Comparison of ENCODE assay signal across 28 cellular contexts in the genomic region with DNA sequence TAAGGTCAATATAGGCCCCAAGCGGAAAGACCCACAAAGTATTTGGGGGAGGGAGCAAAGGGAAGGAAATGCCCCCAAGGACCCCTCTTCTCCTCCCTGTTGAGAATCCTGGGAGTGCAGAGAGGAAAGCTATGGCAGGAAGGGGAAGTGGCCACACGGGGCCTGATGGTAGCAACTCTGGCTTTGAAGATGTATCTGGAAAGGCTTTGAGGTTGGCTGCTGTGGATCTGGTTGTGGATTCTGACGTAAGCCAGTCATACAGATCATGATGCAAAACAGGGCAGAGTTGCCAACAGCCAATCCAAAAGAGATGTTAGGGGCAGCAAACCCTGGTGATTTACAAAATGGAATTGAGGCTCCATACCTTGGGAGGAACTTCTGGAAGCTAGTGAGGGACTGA.
A peak's percentile ranks its signal among the peaks of the same experiment; 100 is the strongest.
DNase-seq lines count a peak whose midpoint lies in the region; ATAC-seq and TF ChIP-seq lines count a peak whose summit lies in the region.
"Had no signal": no experiment of that assay in that cellular context is flagged by ENCODE, and none has a peak within 500 bp of the region (broad histone marks: within the 10 kb centered on the region; RNA-seq: fewer than 3 reads in every experiment).

No MANE protein-coding gene starts in this region.

- H4K20me1 ChIP-seq in IMR-90 (ENCODE audit: insufficient read depth, low read length) (no peaks in the 10 kb centered on the region), smooth muscle cell (ENCODE audit: low read depth) (no peaks in the 10 kb centered on the region)

- no peak overlapping the region for H2BK20ac ChIP-seq in IMR-90 (ENCODE audit: low read depth, low read length)

- H3K27me3 ChIP-seq in left ventricle myocardium inferior (ENCODE audit: low read depth) (no peaks in the 10 kb centered on the region), IMR-90 (ENCODE audit: control insufficient read depth, insufficient read depth, low read length) (no peaks in the 10 kb centered on the region; the same call in 1 of the 2 replicates), smooth muscle cell (ENCODE audit: low read depth) (no peaks in the 10 kb centered on the region)
- H3K27me3 ChIP-seq: upper lobe of left lung had no signal

- H3K79me2 ChIP-seq in smooth muscle cell (ENCODE audit: low read depth), result no peaks in the 10 kb centered on the region

- no peak overlapping the region for H3K4ac ChIP-seq in IMR-90 (ENCODE audit: low read depth, low read length)

- no peak overlapping the region for H3K23ac ChIP-seq in IMR-90 (ENCODE audit: low read depth, low read length)

- no peak overlapping the region for H3K18ac ChIP-seq in IMR-90 (ENCODE audit: low read depth, low read length)

- H3K9ac ChIP-seq in IMR-90 (ENCODE audit: low read depth, low read length) (no peak overlapping the region), smooth muscle cell (ENCODE audit: low read depth) (no peak overlapping the region)

- CTCF ChIA-PET in IMR-90 (lab: Yijun Ruan, JAX) (no interaction called here), WTC11 (lab: Charles Lee) (interaction anchor here (0.6 to 2.2 kb wide), 2 partner anchors 60 to 89 kb away, joined by 3 to 5 read pairs; no protein-coding TSS in a partner anchor)
- CTCF ChIA-PET in activated CD8-positive, alpha-beta memory T cell treated with anti-CD3 and anti-CD28 coated beads, Interleukin-2, amount 10 ng/mL, durations not matched to agents 7 days and 5 days (lab: Charles Lee), result no interaction called here

- H4K91ac ChIP-seq in IMR-90 (ENCODE audit: insufficient read depth, low read depth, low read length), result no peak overlapping the region

- POLR2A ChIA-PET in IMR-90 (lab: Charles Lee; ENCODE audit: unreplicated experiment) (no interaction called here), WTC11 (lab: Charles Lee) (no interaction called here)

- H3K36me3 ChIP-seq in left ventricle myocardium inferior, result no peaks in the 10 kb centered on the region
- no peaks in the 10 kb centered on the region for H3K36me3 ChIP-seq in IMR-90 (ENCODE audit: control insufficient read depth, insufficient read depth, low read length)
- H3K36me3 ChIP-seq in smooth muscle cell (ENCODE audit: low read depth), result no peaks in the 10 kb centered on the region
- H3K36me3 ChIP-seq: upper lobe of left lung had no signal

- in situ Hi-C loops in IMR-90 (cut with MboI; ENCODE audit: low sequenced_read_pairs), result no loop called here

- no peaks in the 10 kb centered on the region for H3F3A ChIP-seq in smooth muscle cell (ENCODE audit: low read depth)

- peak overlapping the region; percentile 40 for H2AK9ac ChIP-seq in IMR-90 (replicated peaks; ENCODE audit: low read depth, low read length, poor library complexity)

- no TSS peak for BruUV-seq in IMR-90 (replicated peaks; lab: Mats Ljungman, UMichigan)

- no peak for TF ChIP-seq POLR2A in IMR-90 (IDR thresholded peaks at IDR 0.05; ENCODE audit: low read depth, low read length)

- no peak overlapping the region for H3K14ac ChIP-seq in IMR-90 (replicated peaks; ENCODE audit: low read depth, low read length)

- no peak overlapping the region for H3K56ac ChIP-seq in IMR-90 (ENCODE audit: extremely low read depth, insufficient read depth, low read length)

- H3K4me1 Mint-ChIP-seq in WTC11, result peaks cover 13% of the 10 kb centered on the region
- H3K4me1 Mint-ChIP-seq in activated CD8-positive, alpha-beta memory T cell treated with anti-CD3 and anti-CD28 coated beads, Interleukin-2, amount 10 ng/mL, durations not matched to agents 7 days and 5 days, result peaks cover 7% of the 10 kb centered on the region

- H3K27me3 Mint-ChIP-seq in WTC11 (ENCODE audit: low read depth), result no peaks in the 10 kb centered on the region
- peaks cover 48% of the 10 kb centered on the region for H3K27me3 Mint-ChIP-seq in activated CD8-positive, alpha-beta memory T cell treated with anti-CD3 and anti-CD28 coated beads, Interleukin-2, amount 10 ng/mL, durations not matched to agents 7 days and 5 days
- H3K27me3 Mint-ChIP-seq: brain had no signal

- dilution Hi-C loops in IMR-90 (cut with HindIII; ENCODE audit: low sequenced_read_pairs, unreplicated experiment), result no loop called here

- H2BK15ac ChIP-seq in IMR-90 (ENCODE audit: low read depth, low read length), result no peak overlapping the region

- H3K9me3 ChIP-seq in left ventricle myocardium inferior (replicated peaks) (no peaks in the 10 kb centered on the region), IMR-90 (ENCODE audit: control insufficient read depth, insufficient read depth, low read length) (no peaks in the 10 kb centered on the region), smooth muscle cell (replicated peaks; ENCODE audit: low read depth) (no peaks in the 10 kb centered on the region)
- H3K9me3 ChIP-seq: mucosa of descending colon, upper lobe of left lung had no signal

- H3K4me2 ChIP-seq in IMR-90 (ENCODE audit: low read depth, low read length) (no peak overlapping the region), smooth muscle cell (no peak overlapping the region)
- H3K4me2 ChIP-seq: GM23338 had no signal

- H2AFZ ChIP-seq in IMR-90 (replicated peaks; ENCODE audit: low read length, poor library complexity), result no peak overlapping the region
- H2AFZ ChIP-seq in smooth muscle cell (ENCODE audit: low read depth), result peak overlapping the region; percentile 62
- H2AFZ ChIP-seq: GM23338 had no signal

- H3K4me3 ChIP-seq in left ventricle myocardium inferior (no peak overlapping the region), IMR-90 (ENCODE audit: insufficient read depth, low read depth, low read length) (no peak overlapping the region), smooth muscle cell (no peak overlapping the region)
- H3K4me3 ChIP-seq: GM12878, GM23338, mucosa of descending colon, upper lobe of left lung had no signal

- no peak overlapping the region for H3K4me3 Mint-ChIP-seq in WTC11
- H3K4me3 Mint-ChIP-seq in activated CD8-positive, alpha-beta memory T cell treated with anti-CD3 and anti-CD28 coated beads, Interleukin-2, amount 10 ng/mL, durations not matched to agents 7 days and 5 days, result no peak overlapping the region
- H3K4me3 Mint-ChIP-seq: GM23338; natural killer cell treated with Interleukin-12 subunit alpha and Interleukin-12 subunit beta and Interleukin-15 and Interleukin-18, amount 100 ng/mL, for 72 hours had no signal

- H3K9me3 Mint-ChIP-seq in WTC11, result no peaks in the 10 kb centered on the region
- H3K9me3 Mint-ChIP-seq in activated CD8-positive, alpha-beta memory T cell treated with anti-CD3 and anti-CD28 coated beads, Interleukin-2, amount 10 ng/mL, durations not matched to agents 7 days and 5 days (ENCODE audit: low read depth), result no peaks in the 10 kb centered on the region
- H3K9me3 Mint-ChIP-seq: activated T-cell treated with anti-CD3 and anti-CD28 coated beads, Interleukin-2, amount 50 U/mL, for 72 hours; brain; GM23338; natural killer cell treated with Interleukin-12 subunit alpha and Interleukin-12 subunit beta and Interleukin-15 and Interleukin-18, amount 100 ng/mL, for 72 hours had no signal

- TF ChIP-seq RAD21 in IMR-90 (IDR thresholded peaks at IDR 0.05; ENCODE audit: low read length), result no peak

- no peak for ATAC-seq in left ventricle myocardium superior
- ATAC-seq in IMR-90 (ENCODE audit: low read depth), result no peak
- peak; percentile 50 for ATAC-seq in WTC11
- no peak for ATAC-seq in HG02623 (IDR thresholded peaks at IDR 0.05; ENCODE audit: unreplicated experiment)
- no peak for ATAC-seq in activated CD8-positive, alpha-beta memory T cell treated with anti-CD3 and anti-CD28 coated beads, Interleukin-2, amount 10 ng/mL, durations not matched to agents 7 days and 5 days
- no peak for ATAC-seq in HG02588 (IDR thresholded peaks at IDR 0.05; ENCODE audit: unreplicated experiment)
- ATAC-seq: activated T-cell treated with anti-CD3 and anti-CD28 coated beads, Interleukin-2, amount 50 U/mL, for 72 hours; GM12878; GM23338; mucosa of descending colon; natural killer cell treated with Interleukin-12 subunit alpha and Interleukin-12 subunit beta and Interleukin-15 and Interleukin-18, amount 100 ng/mL, for 72 hours; Panc1 had no signal

- no peak overlapping the region for H4K5ac ChIP-seq in IMR-90 (ENCODE audit: low read depth, low read length)

- peaks cover 24% of the 10 kb centered on the region for H3K4me1 ChIP-seq in left ventricle myocardium inferior
- no peaks in the 10 kb centered on the region for H3K4me1 ChIP-seq in IMR-90 (ENCODE audit: control insufficient read depth, insufficient read depth, low read length)
- H3K4me1 ChIP-seq in smooth muscle cell (ENCODE audit: low read depth), result peaks cover 10% of the 10 kb centered on the region
- H3K4me1 ChIP-seq: upper lobe of left lung had no signal

- H2BK5ac ChIP-seq in IMR-90 (ENCODE audit: low read depth, low read length, poor library complexity, severe bottlenecking), result no peak overlapping the region

- TF ChIP-seq CTCF in left ventricle myocardium inferior (IDR thresholded peaks at IDR 0.05; ENCODE audit: borderline replicate concordance) (no peak), IMR-90 (conservative IDR thresholded peaks at IDR 0.05; ENCODE audit: low read depth, low read length) (no peak), WTC11 (IDR thresholded peaks at IDR 0.05) (no peak), smooth muscle cell (IDR thresholded peaks at IDR 0.05; ENCODE audit: borderline replicate concordance, insufficient read depth, poor library complexity, severe bottlenecking) (no peak)

- H3K27ac Mint-ChIP-seq in WTC11, result peak overlapping the region; percentile 12; the same call in 1 of the 2 replicates
- H3K27ac Mint-ChIP-seq in activated CD8-positive, alpha-beta memory T cell treated with anti-CD3 and anti-CD28 coated beads, Interleukin-2, amount 10 ng/mL, durations not matched to agents 7 days and 5 days, result no peak overlapping the region
- H3K27ac Mint-ChIP-seq: activated T-cell treated with anti-CD3 and anti-CD28 coated beads, Interleukin-2, amount 50 U/mL, for 72 hours; GM23338 had no signal

- H3K79me1 ChIP-seq in IMR-90 (ENCODE audit: low read depth in 1 of 2, low read length in 2 of 2), result no peaks in the 10 kb centered on the region

- 35% methylated on average over 2 of the region's 3 CpGs; no CpG with 5 or more reads in 1 of the 2 experiments for WGBS in IMR-90 (ENCODE audit: extremely low coverage in 2 of 2, insufficient read length in 1 of 2), 2 experiments
- 25% methylated on average over 3 of the region's 3 CpGs for WGBS in smooth muscle cell (ENCODE audit: low lambda C conversion rate)

- no peaks in the 10 kb centered on the region for H3K36me3 Mint-ChIP-seq in WTC11
- peaks cover 1% of the 10 kb centered on the region for H3K36me3 Mint-ChIP-seq in activated CD8-positive, alpha-beta memory T cell treated with anti-CD3 and anti-CD28 coated beads, Interleukin-2, amount 10 ng/mL, durations not matched to agents 7 days and 5 days
- H3K36me3 Mint-ChIP-seq: brain; natural killer cell treated with Interleukin-12 subunit alpha and Interleukin-12 subunit beta and Interleukin-15 and Interleukin-18, amount 100 ng/mL, for 72 hours had no signal

- DNase-seq in left ventricle myocardium inferior (no peak), left ventricle myocardium superior (no peak), IMR-90 (no peak), WTC11 (ENCODE audit: low spot score) (no peak), smooth muscle cell (lab: John Stamatoyannopoulos, UW; ENCODE audit: unreplicated experiment) (no peak)
- DNase-seq in activated CD8-positive, alpha-beta memory T cell treated with anti-CD3 and anti-CD28 coated beads, Interleukin-2, amount 10 ng/mL, durations not matched to agents 7 days and 5 days, result no peak
- DNase-seq: ACHN; activated CD4-positive, CD25-positive, alpha-beta regulatory T cell treated with anti-CD3 and anti-CD28 coated beads, Interleukin-2, amount 50 U/mL, for 72 hours; activated naive CD4-positive, alpha-beta T cell treated with Interleukin-2 at 50 U/mL for 16 hours; activated T-cell treated with anti-CD3 and anti-CD28 coated beads, Interleukin-2, amount 50 U/mL, for 72 hours; cerebellar nuclear complex; hypothalamus; Karpas-422; mucosa of descending colon; NCI-H1694; NCI-H524 treated with DMSO at 0.1 percent for 48 hours; SIG-M5; stimulated activated CD4-positive, alpha-beta T cell treated with anti-CD3 and anti-CD28 coated beads, Interleukin-2, amount 100 ng/mL, for 24 hours; SW 1271; T1000; upper lobe of left lung had no signal

- intact Hi-C loops in left ventricle myocardium inferior (cut with micrococcal nuclease), result no loop called here
- intact Hi-C loops in left ventricle myocardium superior (cut with micrococcal nuclease), result no loop called here
- intact Hi-C loops in IMR-90 (cut with micrococcal nuclease), result no loop called here

- H2AK5ac ChIP-seq in IMR-90 (ENCODE audit: low read depth, low read length), result no peak overlapping the region

- H2BK120ac ChIP-seq in IMR-90 (ENCODE audit: low read depth, low read length), result no peak overlapping the region

- H3K9me1 ChIP-seq in IMR-90 (ENCODE audit: insufficient read depth, low read length), result no peaks in the 10 kb centered on the region

- H3K27ac ChIP-seq in left ventricle myocardium inferior (replicated peaks) (peak overlapping the region; percentile 21), IMR-90 (ENCODE audit: insufficient read depth, low read length) (no peak overlapping the region), smooth muscle cell (ENCODE audit: low read depth) (no peak overlapping the region)
- H3K27ac ChIP-seq: upper lobe of left lung had no signal

- no peak overlapping the region for H4K8ac ChIP-seq in IMR-90 (ENCODE audit: low read depth in 2 of 2, low read length in 2 of 2)
